ENCODE assay signal across 8 cellular contexts in genomic region chr19:44141191-44142013, GRCh38. TPM values are rescaled to one million over a fixed set of nuclear protein-coding genes. Genes with fewer than 3 reads are reported as not detected.
A peak's percentile ranks its signal among the peaks of the same experiment; 100 is the strongest.
DNase-seq lines count a peak whose midpoint lies in the region; ATAC-seq and TF ChIP-seq lines count a peak whose summit lies in the region.

Gene ZNF234 (plus strand): TSS chr19:44141554. CDS start chr19:44144633, 3,079 bp downstream.

- H3K27me3 Mint-ChIP-seq in endothelial cell (ENCODE audit: unreplicated experiment) = no peaks in the 10 kb centered on the region
- H3K27me3 Mint-ChIP-seq in mesothelial cell of epicardium (ENCODE audit: low read depth) = no peaks in the 10 kb centered on the region

- ATAC-seq in GM18505 (IDR thresholded peaks at IDR 0.05; ENCODE audit: unreplicated experiment) (peak; percentile 84), HG03342 (IDR thresholded peaks at IDR 0.05; ENCODE audit: unreplicated experiment) (peak; percentile 74)

- H3K4me3 Mint-ChIP-seq in endothelial cell (ENCODE audit: unreplicated experiment) (peak within 1 kb of the TSS; percentile 98), mesothelial cell of epicardium (peak within 1 kb of the TSS; percentile 96)

- TF ChIP-seq CTCF in 22Rv1 (IDR thresholded peaks at IDR 0.05) = 0 out of 2 replicates have a peak, but pooled peaks have one; percentile 4
- no peak for TF ChIP-seq CTCF in endothelial cell (IDR thresholded peaks at IDR 0.05; ENCODE audit: unreplicated experiment)
- no peak for TF ChIP-seq CTCF in mesothelial cell of epicardium (IDR thresholded peaks at IDR 0.05; ENCODE audit: unreplicated experiment)

- H3K4me1 Mint-ChIP-seq in endothelial cell (ENCODE audit: unreplicated experiment) (peaks cover 15% of the 10 kb centered on the region), mesothelial cell of epicardium (peaks cover 21% of the 10 kb centered on the region)

- no peaks in the 10 kb centered on the region for H3K9me3 Mint-ChIP-seq in endothelial cell (ENCODE audit: unreplicated experiment)
- H3K9me3 Mint-ChIP-seq in mesothelial cell of epicardium = peaks cover 8% of the 10 kb centered on the region

- H3K36me3 Mint-ChIP-seq in endothelial cell (ENCODE audit: low read depth, unreplicated experiment) (no peaks in the 10 kb centered on the region), mesothelial cell of epicardium (peaks cover 12% of the 10 kb centered on the region)

- TF ChIP-seq POLR2A in GM18505 (IDR thresholded peaks at IDR 0.05; ENCODE audit: borderline replicate concordance, extremely low read depth, insufficient read depth, insufficient read length) = peak; percentile 68

- H3K27ac ChIP-seq in 22Rv1 = peak within 1 kb of the TSS; percentile 47

- H3K27ac Mint-ChIP-seq in endothelial cell (ENCODE audit: unreplicated experiment) (peak within 1 kb of the TSS; percentile 9), mesothelial cell of epicardium (peak within 1 kb of the TSS; percentile 87)

- peak; percentile 45 for DNase-seq in NOMO-1 treated with DMSO at 0.1 percent for 48 hours (lab: John Stamatoyannopoulos, UW; ENCODE audit: unreplicated experiment)
- DNase-seq in activated CD8-positive, alpha-beta memory T cell treated with anti-CD3 and anti-CD28 coated beads, Interleukin-2, amount 50 U/mL, for 48 hours = peak; percentile 80
- DNase-seq in endothelial cell (ENCODE audit: low spot score) = peak; percentile 65
- peak; percentile 63 to 77 for DNase-seq in mesothelial cell of epicardium (ENCODE audit: low spot score in 2 of 2, unreplicated experiment in 2 of 2)
- peak; percentile 46 for DNase-seq in stimulated activated CD8-positive, alpha-beta memory T cell treated with anti-CD3 and anti-CD28 coated beads, Interleukin-15, amount 100 ng/mL, for 1 hour (ENCODE audit: low read depth)

RNA-seq across cellular contexts. Expression of gene ZNF234, which starts in this region (rescaled TPM):
- total RNA-seq in endothelial cell (ENCODE audit: unreplicated experiment) (17.8 TPM), mesothelial cell of epicardium (18.9 to 19.5 TPM (median 19.3 TPM) in 3 replicates)

Comparison
In these comparisons a context has a peak if more than half of its experiments do, and no peak if none do; other contexts are left out.
1. Peak in every context shown above with its lines: DNase-seq, ATAC-seq and H3K27ac ChIP-seq.